Comparison of ENCODE assay signal across 22 cellular contexts in the genomic region with DNA sequence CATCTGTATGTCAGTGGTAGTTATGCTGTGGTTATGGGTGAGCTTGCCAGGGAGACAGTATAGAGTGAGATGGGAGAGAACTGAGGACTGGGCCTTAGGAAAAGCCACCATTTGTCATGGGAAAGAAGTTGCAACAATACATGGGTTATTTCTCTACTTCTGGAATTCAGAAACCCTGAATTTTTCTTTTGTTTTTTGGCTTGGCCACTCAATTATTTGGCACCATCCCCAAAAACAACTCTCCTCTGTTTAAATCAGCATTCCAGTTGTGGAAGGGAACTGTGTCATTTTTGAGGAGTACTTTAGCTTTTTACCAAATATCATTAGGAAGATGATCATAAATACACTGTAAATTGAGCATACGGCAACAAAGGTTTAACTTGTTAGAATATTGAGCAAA. TPM values are rescaled to one million over a fixed set of nuclear protein-coding genes. Genes with fewer than 3 reads are reported as not detected.
DNase-seq lines count a peak whose midpoint lies in the region; ATAC-seq and TF ChIP-seq lines count a peak whose summit lies in the region.
"Had no signal": no experiment of that assay in that cellular context is flagged by ENCODE, and none has a peak within 500 bp of the region (broad histone marks: within the 10 kb centered on the region; RNA-seq: fewer than 3 reads in every experiment).

No MANE protein-coding gene starts in this region.

- H3K4me1 Mint-ChIP-seq in GM23338 = peaks cover 15% of the 10 kb centered on the region
- H3K4me1 Mint-ChIP-seq: naive B cell had no signal

- peak overlapping the region; percentile 66 for H3K27ac Mint-ChIP-seq in GM23338
- H3K27ac Mint-ChIP-seq: activated T-cell treated with anti-CD3 and anti-CD28 coated beads, Interleukin-2, amount 50 U/mL, for 24 hours; CD8-positive, alpha-beta T cell; naive B cell had no signal

- no peaks in the 10 kb centered on the region for H3K27me3 ChIP-seq in GM23338 (ENCODE audit: insufficient read depth)
- H3K27me3 ChIP-seq in brain microvascular endothelial cell (replicated peaks) = no peaks in the 10 kb centered on the region
- H3K27me3 ChIP-seq: gastrocnemius medialis, right atrium auricular region, upper lobe of right lung had no signal

- TF ChIP-seq CTCF in GM23338 (conservative IDR thresholded peaks at IDR 0.05; ENCODE audit: low read depth in 2 of 2) = no peak
- no peak for TF ChIP-seq CTCF in brain microvascular endothelial cell (IDR thresholded peaks at IDR 0.05; ENCODE audit: low read depth, low read length, missing control alignments)
- TF ChIP-seq CTCF in GM13976 (IDR thresholded peaks at IDR 0.05; ENCODE audit: borderline replicate concordance, control extremely low read depth, extremely low read depth, insufficient read depth, missing control alignments) = no peak

- H3K36me3 ChIP-seq in GM23338 (ENCODE audit: insufficient read depth) (no peaks in the 10 kb centered on the region), brain microvascular endothelial cell (replicated peaks) (no peaks in the 10 kb centered on the region)
- H3K36me3 ChIP-seq: gastrocnemius medialis, right atrium auricular region, upper lobe of right lung had no signal

- H3K4me2 ChIP-seq in GM23338 = no peak overlapping the region

- H3K79me2 ChIP-seq in GM23338 (replicated peaks; ENCODE audit: insufficient read depth) = no peaks in the 10 kb centered on the region

- H3K4me3 Mint-ChIP-seq in GM23338 = no peak overlapping the region
- H3K4me3 Mint-ChIP-seq: activated T-cell treated with anti-CD3 and anti-CD28 coated beads, Interleukin-2, amount 50 U/mL, for 24 hours; CD8-positive, alpha-beta T cell; naive B cell had no signal

- no peak overlapping the region for H3K27ac ChIP-seq in GM23338 (ENCODE audit: low read depth)
- peak overlapping the region; percentile 71 for H3K27ac ChIP-seq in brain microvascular endothelial cell
- H3K27ac ChIP-seq: dorsolateral prefrontal cortex, gastrocnemius medialis, right atrium auricular region, upper lobe of right lung had no signal

- no peaks in the 10 kb centered on the region for H3F3A ChIP-seq in GM23338 (replicated peaks; ENCODE audit: low read depth)

- H3K27me3 Mint-ChIP-seq in GM23338 (ENCODE audit: insufficient read depth, low read depth, poor library complexity) = no peaks in the 10 kb centered on the region
- H3K27me3 Mint-ChIP-seq: activated T-cell treated with anti-CD3 and anti-CD28 coated beads, Interleukin-2, amount 50 U/mL, for 24 hours; naive B cell had no signal

- H2AFZ ChIP-seq in GM23338 = no peak overlapping the region

- DNase-seq in AG08395 (ENCODE audit: low spot score) (peak; percentile 6), GM23338 (ENCODE audit: low spot score) (no peak), brain microvascular endothelial cell (no peak), myocyte (ENCODE audit: low read depth) (peak; percentile 4), DMS53 (lab: John Stamatoyannopoulos, UW) (no peak), GM13976 (ENCODE audit: low spot score) (no peak)
- DNase-seq: activated T-cell treated with anti-CD3 and anti-CD28 coated beads, Interleukin-2, amount 50 U/mL, for 24 hours; amygdala; CD8-positive, alpha-beta T cell; central memory CD4-positive, alpha-beta T cell; dorsolateral prefrontal cortex; gastrocnemius medialis; GDM1; naive B cell; NCI-H1092; NCI-H187 treated with DMSO at 0.1 percent for 48 hours; NCI-H2227 treated with DMSO at 0.1 percent for 48 hours; NCI-H774; SW 1271; upper lobe of right lung had no signal

- peaks cover 6% of the 10 kb centered on the region; the same call in 1 of the 2 replicates for H3K4me1 ChIP-seq in GM23338 (ENCODE audit: insufficient read depth)
- H3K4me1 ChIP-seq: gastrocnemius medialis, right atrium auricular region, upper lobe of right lung had no signal

- no peaks in the 10 kb centered on the region for H3K9me2 ChIP-seq in GM23338 (ENCODE audit: insufficient read depth)

- H3K4me3 ChIP-seq in GM23338 = no peak overlapping the region
- H3K4me3 ChIP-seq in brain microvascular endothelial cell (ENCODE audit: low read depth, low read length) = no peak overlapping the region
- H3K4me3 ChIP-seq: dorsolateral prefrontal cortex, gastrocnemius medialis, right atrium auricular region, upper lobe of right lung had no signal

- H3K9me3 Mint-ChIP-seq in GM23338 = peaks cover 4% of the 10 kb centered on the region; the same call in 2 of the 3 replicates
- H3K9me3 Mint-ChIP-seq: activated T-cell treated with anti-CD3 and anti-CD28 coated beads, Interleukin-2, amount 50 U/mL, for 24 hours; CD8-positive, alpha-beta T cell had no signal

- 0 out of 3 replicates have a peak, but pooled peaks cover 2% of the 10 kb centered on the region for H3K36me3 Mint-ChIP-seq in GM23338 (ENCODE audit: low read depth)
- H3K36me3 Mint-ChIP-seq: CD8-positive, alpha-beta T cell; naive B cell had no signal

- no peaks in the 10 kb centered on the region for H4K20me1 ChIP-seq in GM23338 (replicated peaks; ENCODE audit: insufficient read depth)

- no peak for ATAC-seq in GM23338
- ATAC-seq in HG03342 (IDR thresholded peaks at IDR 0.05; ENCODE audit: unreplicated experiment) = no peak
- ATAC-seq: CD8-positive, alpha-beta T cell had no signal

- in situ Hi-C loops in brain microvascular endothelial cell (cut with HindIII; ENCODE audit: low pct_ligation_motif_present, low sequenced_read_pairs) = no loop called here
- in situ Hi-C loops in GM13976 (cut with MboI; ENCODE audit: low sequenced_read_pairs, unreplicated experiment) = no loop called here

TF ChIP-seq in GM23338, 12 proteins besides CTCF, POLR2A, EP300 and RAD21 (continues in another document):
- no peak for TF ChIP-seq ZNF114 (CRISPR knock-in tag; IDR thresholded peaks at IDR 0.05)
- TF ChIP-seq, protein P1, sequence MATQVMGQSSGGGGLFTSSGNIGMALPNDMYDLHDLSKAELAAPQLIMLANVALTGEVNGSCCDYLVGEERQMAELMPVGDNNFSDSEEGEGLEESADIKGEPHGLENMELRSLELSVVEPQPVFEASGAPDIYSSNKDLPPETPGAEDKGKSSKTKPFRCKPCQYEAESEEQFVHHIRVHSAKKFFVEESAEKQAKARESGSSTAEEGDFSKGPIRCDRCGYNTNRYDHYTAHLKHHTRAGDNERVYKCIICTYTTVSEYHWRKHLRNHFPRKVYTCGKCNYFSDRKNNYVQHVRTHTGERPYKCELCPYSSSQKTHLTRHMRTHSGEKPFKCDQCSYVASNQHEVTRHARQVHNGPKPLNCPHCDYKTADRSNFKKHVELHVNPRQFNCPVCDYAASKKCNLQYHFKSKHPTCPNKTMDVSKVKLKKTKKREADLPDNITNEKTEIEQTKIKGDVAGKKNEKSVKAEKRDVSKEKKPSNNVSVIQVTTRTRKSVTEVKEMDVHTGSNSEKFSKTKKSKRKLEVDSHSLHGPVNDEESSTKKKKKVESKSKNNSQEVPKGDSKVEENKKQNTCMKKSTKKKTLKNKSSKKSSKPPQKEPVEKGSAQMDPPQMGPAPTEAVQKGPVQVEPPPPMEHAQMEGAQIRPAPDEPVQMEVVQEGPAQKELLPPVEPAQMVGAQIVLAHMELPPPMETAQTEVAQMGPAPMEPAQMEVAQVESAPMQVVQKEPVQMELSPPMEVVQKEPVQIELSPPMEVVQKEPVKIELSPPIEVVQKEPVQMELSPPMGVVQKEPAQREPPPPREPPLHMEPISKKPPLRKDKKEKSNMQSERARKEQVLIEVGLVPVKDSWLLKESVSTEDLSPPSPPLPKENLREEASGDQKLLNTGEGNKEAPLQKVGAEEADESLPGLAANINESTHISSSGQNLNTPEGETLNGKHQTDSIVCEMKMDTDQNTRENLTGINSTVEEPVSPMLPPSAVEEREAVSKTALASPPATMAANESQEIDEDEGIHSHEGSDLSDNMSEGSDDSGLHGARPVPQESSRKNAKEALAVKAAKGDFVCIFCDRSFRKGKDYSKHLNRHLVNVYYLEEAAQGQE (IDR thresholded peaks at IDR 0.05; ENCODE audit: unreplicated experiment) = no peak
- TF ChIP-seq EZH2 (IDR thresholded peaks at IDR 0.05; ENCODE audit: low read depth, unreplicated experiment) = no peak

RNA-seq across cellular contexts. Expression of a gene that starts 41.1 kb away (rescaled TPM):
- 70.1 and 76.3 TPM in 2 replicates for total RNA-seq in GM23338 (2014; rRNA removed; shearing (Covaris generic))
- 17.8 and 19.2 TPM in 2 replicates for polyA plus RNA-seq in GM23338 (2016; fragmentation: Nextera tagmentation; extraction: Ambion mirVana)
- total RNA-seq in myocyte = 139 and 151 TPM in 2 replicates
- polyA plus RNA-seq in myocyte (2012) = 34.7 TPM

Comparison
In these comparisons a context has a peak if more than half of its experiments do, and no peak if none do; other contexts are left out.
1. DNase-seq: peak in AG08395 (single experiment) and myocyte (single experiment); none in GM23338 (single experiment), brain microvascular endothelial cell (single experiment), DMS53 (single experiment) and GM13976 (single experiment).